In genomic region chr6:14996892-14997291, GRCh38 we compare ENCODE assay signal across 18 cellular contexts.
DNase-seq lines count a peak whose midpoint lies in the region; FAIRE-seq and TF ChIP-seq lines count a peak whose summit lies in the region.
"Had no signal": no experiment of that assay in that cellular context is flagged by ENCODE, and none has a peak within 500 bp of the region (broad histone marks: within the 10 kb centered on the region; RNA-seq: fewer than 3 reads in every experiment).

No MANE protein-coding gene starts in this region.

- POLR2A ChIA-PET in H1 (lab: Charles Lee; ENCODE audit: partially characterized antibody): interaction anchor here (1.2 kb wide), 1 partner anchor 42 kb away, joined by 3 read pairs; no protein-coding TSS in a partner anchor

- no peak overlapping the region for H2BK20ac ChIP-seq in H1 (ENCODE audit: low read length)

- no peak overlapping the region for H2BK120ac ChIP-seq in H1 (replicated peaks; ENCODE audit: low read depth, low read length)

- no peak overlapping the region for H3K56ac ChIP-seq in H1 (replicated peaks; ENCODE audit: insufficient read length, low read depth, low read length)

- H2BK15ac ChIP-seq in H1 (ENCODE audit: low read length): no peak overlapping the region

- H3K9me3 ChIP-seq in H1 (ENCODE audit: insufficient read depth in 2 of 2, low read depth in 1 of 2, low read length in 1 of 2) (no peaks in the 10 kb centered on the region), neural progenitor cell (ENCODE audit: low read depth) (no peaks in the 10 kb centered on the region)
- H3K9me3 ChIP-seq: BE2C had no signal

- CTCF ChIA-PET in H1 (lab: Charles Lee; ENCODE audit: partially characterized antibody): interaction anchor here (1.3 kb wide), 1 partner anchor 17 kb away, joined by 4 read pairs; no protein-coding TSS in a partner anchor

- no peak overlapping the region for H3K4me3 ChIP-seq in H1 (ENCODE audit: extremely low read depth in 1 of 4, insufficient read depth in 2 of 4, low read depth in 3 of 4, low read length in 4 of 4)
- no peak overlapping the region for H3K4me3 ChIP-seq in neural progenitor cell

- H3K18ac ChIP-seq in H1 (ENCODE audit: extremely low read depth, low read length): no peak overlapping the region

- H2AK5ac ChIP-seq in H1 (ENCODE audit: low read depth, low read length): no peak overlapping the region

- H4K20me1 ChIP-seq in H1 (replicated peaks in 1 of 2; ENCODE audit: control insufficient read depth in 1 of 2, insufficient read depth in 2 of 2, low read length in 2 of 2) (no peaks in the 10 kb centered on the region), neural progenitor cell (ENCODE audit: low read depth) (no peaks in the 10 kb centered on the region)

- H2BK12ac ChIP-seq in H1 (ENCODE audit: low read depth, low read length): no peak overlapping the region

- H4K91ac ChIP-seq in H1 (replicated peaks; ENCODE audit: insufficient read length, low read length): no peak overlapping the region

- H3K27ac Mint-ChIP-seq in neural progenitor cell: no peak overlapping the region

- peaks cover 9% of the 10 kb centered on the region for H3K79me1 ChIP-seq in H1 (ENCODE audit: low read depth, low read length)

- no peak for TF ChIP-seq CTCF in H1 (IDR thresholded peaks at IDR 0.05; ENCODE audit: control extremely low read depth in 1 of 3, insufficient read depth in 1 of 3, low read depth in 1 of 3, low read length in 3 of 3)
- TF ChIP-seq CTCF in neural progenitor cell (IDR thresholded peaks at IDR 0.05): no peak

- H3K4me3 Mint-ChIP-seq in neural progenitor cell: no peak overlapping the region

- H3K27me3 Mint-ChIP-seq in neural progenitor cell (ENCODE audit: insufficient read depth, low read depth): peaks cover 2% of the 10 kb centered on the region

- H3K23me2 ChIP-seq in H1 (ENCODE audit: low read depth, low read length): no peaks in the 10 kb centered on the region

- peak overlapping the region; percentile 24 for H3K4ac ChIP-seq in H1 (replicated peaks; ENCODE audit: insufficient read length, low read depth, low read length)

- DNase-seq in SW480 (ENCODE audit: low spot score) (peak; percentile 17), H1 (ENCODE audit: low read depth in 1 of 2, low spot score in 2 of 2) (no peak), neural progenitor cell (ENCODE audit: low spot score) (no peak), middle frontal gyrus (ENCODE audit: extremely low spot score, low spot score) (no peak), NCI-H1048 (lab: John Stamatoyannopoulos, UW) (no peak), NCI-H1694 treated with DMSO at 0.1 percent for 48 hours (lab: John Stamatoyannopoulos, UW) (no peak)
- DNase-seq: BE2C, EL, GF-D8, KBM-7, NCI-H1105, NCI-H146, NCI-H2081 treated with DMSO at 0.1 percent for 48 hours, NCI-H446, NCI-H526, PC-3, SHP77 had no signal

- H4K8ac ChIP-seq in H1 (ENCODE audit: extremely low read depth, insufficient read depth, low read length): 0 out of 2 replicates have a peak overlapping the region, but pooled peaks have one; percentile 45

- H3K9ac ChIP-seq in H1 (replicated peaks in 1 of 4; ENCODE audit: extremely low read depth in 1 of 4, low read depth in 3 of 4, low read length in 3 of 4) (no peak overlapping the region), neural progenitor cell (no peak overlapping the region)

- no peak for FAIRE-seq in H1 (lab: Jason Lieb, UNC)

- TF ChIP-seq EP300 in Ishikawa (IDR thresholded peaks at IDR 0.05; ENCODE audit: borderline replicate concordance) (no peak), H1 (IDR thresholded peaks at IDR 0.05; ENCODE audit: borderline replicate concordance in 1 of 2, low read depth in 2 of 2, low read length in 2 of 2) (no peak)

- no peaks in the 10 kb centered on the region for H3K27me3 ChIP-seq in H1 (replicated peaks in 1 of 4; ENCODE audit: control insufficient read depth in 3 of 4, extremely low read depth in 1 of 4, insufficient read depth in 3 of 4, low read length in 3 of 4)
- H3K27me3 ChIP-seq in neural progenitor cell: no peaks in the 10 kb centered on the region
- H3K27me3 ChIP-seq: BE2C had no signal

- TF ChIP-seq RAD21 in Ishikawa (IDR thresholded peaks at IDR 0.05; ENCODE audit: low read depth) (no peak), H1 (IDR thresholded peaks at IDR 0.05 in 1 of 2, conservative IDR thresholded peaks at IDR 0.05 in 1 of 2; ENCODE audit: low read depth in 2 of 2, low read length in 2 of 2) (no peak)

- H4K5ac ChIP-seq in H1 (ENCODE audit: insufficient read length, low read depth, low read length): peak overlapping the region; percentile 4

- peaks cover 2 to 5% of the 10 kb centered on the region in 2 experiments; a peak in 3 of 4 replicates for H3K79me2 ChIP-seq in H1 (ENCODE audit: control insufficient read depth in 1 of 2, insufficient read depth in 2 of 2, low read length in 2 of 2)
- H3K79me2 ChIP-seq in neural progenitor cell (ENCODE audit: low read depth): no peaks in the 10 kb centered on the region

- H3K36me3 Mint-ChIP-seq in neural progenitor cell: no peaks in the 10 kb centered on the region

- peaks cover 10% of the 10 kb centered on the region for H3F3A ChIP-seq in neural progenitor cell (ENCODE audit: low read depth)

- no peak for TF ChIP-seq POLR2A in H1 (IDR thresholded peaks at IDR 0.05; ENCODE audit: control extremely low read depth in 1 of 2, low read depth in 2 of 2, low read length in 2 of 2)

- WGBS in H1 (ENCODE audit: extremely low coverage in 1 of 2, insufficient coverage in 1 of 2, insufficient read length in 1 of 2, insufficient replicate concordance in 2 of 2, low coverage in 1 of 2, low lambda C conversion rate in 2 of 2, missing lambda C conversion rate in 1 of 2), 2 experiments: 96% methylated on average over 4 of the region's 4 CpGs; no CpG with 5 or more reads in 1 of the 2 experiments

- H3K27ac ChIP-seq in H1 (ENCODE audit: low read depth, low read length) (no peak overlapping the region), neural progenitor cell (no peak overlapping the region)

- H3K23ac ChIP-seq in H1 (ENCODE audit: insufficient read length): no peak overlapping the region

- H3K4me1 ChIP-seq in H1 (replicated peaks in 1 of 4; ENCODE audit: control insufficient read depth in 3 of 4, insufficient read depth in 4 of 4, low read length in 3 of 4): no peaks in the 10 kb centered on the region
- H3K4me1 ChIP-seq in neural progenitor cell: no peaks in the 10 kb centered on the region
- H3K4me1 ChIP-seq: BE2C had no signal

- peaks cover 3% of the 10 kb centered on the region for H3K4me1 Mint-ChIP-seq in neural progenitor cell

- H2AFZ ChIP-seq in H1 (ENCODE audit: low read length) (no peak overlapping the region), neural progenitor cell (replicated peaks) (peak overlapping the region; percentile 82)

- H3K9me3 Mint-ChIP-seq in neural progenitor cell: no peaks in the 10 kb centered on the region

- H2BK5ac ChIP-seq in H1 (ENCODE audit: low read depth, low read length): no peak overlapping the region

- H3K36me3 ChIP-seq in H1 (ENCODE audit: control insufficient read depth in 2 of 4, insufficient read depth in 4 of 4, low read length in 3 of 4) (peaks cover 0 to 57% (median 6%) of the 10 kb centered on the region in 4 experiments; a peak in 4 of 8 replicates), neural progenitor cell (no peaks in the 10 kb centered on the region)
- H3K36me3 ChIP-seq: BE2C had no signal

- H3K4me2 ChIP-seq in H1 (ENCODE audit: insufficient read depth in 1 of 2, low read depth in 2 of 2, low read length in 2 of 2) (no peak overlapping the region), neural progenitor cell (no peak overlapping the region)

- H3K14ac ChIP-seq in H1 (ENCODE audit: insufficient read length): peak overlapping the region; percentile 83

TF ChIP-seq in Ishikawa, 13 proteins besides CTCF, POLR2A, EP300 and RAD21:
- TF ChIP-seq, protein P1, sequence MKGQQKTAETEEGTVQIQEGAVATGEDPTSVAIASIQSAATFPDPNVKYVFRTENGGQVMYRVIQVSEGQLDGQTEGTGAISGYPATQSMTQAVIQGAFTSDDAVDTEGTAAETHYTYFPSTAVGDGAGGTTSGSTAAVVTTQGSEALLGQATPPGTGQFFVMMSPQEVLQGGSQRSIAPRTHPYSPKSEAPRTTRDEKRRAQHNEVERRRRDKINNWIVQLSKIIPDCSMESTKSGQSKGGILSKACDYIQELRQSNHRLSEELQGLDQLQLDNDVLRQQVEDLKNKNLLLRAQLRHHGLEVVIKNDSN (IDR thresholded peaks at IDR 0.05): peak; percentile 33
- TF ChIP-seq FOXM1 (IDR thresholded peaks at IDR 0.05; ENCODE audit: borderline replicate concordance, low read depth) (no peak), CREB1 (IDR thresholded peaks at IDR 0.05; ENCODE audit: low read depth) (no peak), EGR1 (IDR thresholded peaks at IDR 0.05) (no peak), NFIC (IDR thresholded peaks at IDR 0.05) (no peak), TEAD4 (IDR thresholded peaks at IDR 0.05) (no peak), CEBPB (IDR thresholded peaks at IDR 0.05) (no peak)
TF ChIP-seq in Ishikawa: peak in this region for 1.

TF ChIP-seq in H1, 55 proteins besides CTCF, POLR2A, EP300 and RAD21:
- TF ChIP-seq USF2 (IDR thresholded peaks at IDR 0.05; ENCODE audit: low read length) (peak; percentile 40; the same call in 1 of the 2 replicates), TAF7 (optimal IDR thresholded peaks at IDR 0.05; ENCODE audit: borderline replicate concordance, low read depth, low read length) (no peak), KDM5A (IDR thresholded peaks at IDR 0.05; ENCODE audit: low read length) (no peak)
TF ChIP-seq in H1: peak in this region for 1.
